ENCODE assay signal across 2 cellular contexts in the genomic region with DNA sequence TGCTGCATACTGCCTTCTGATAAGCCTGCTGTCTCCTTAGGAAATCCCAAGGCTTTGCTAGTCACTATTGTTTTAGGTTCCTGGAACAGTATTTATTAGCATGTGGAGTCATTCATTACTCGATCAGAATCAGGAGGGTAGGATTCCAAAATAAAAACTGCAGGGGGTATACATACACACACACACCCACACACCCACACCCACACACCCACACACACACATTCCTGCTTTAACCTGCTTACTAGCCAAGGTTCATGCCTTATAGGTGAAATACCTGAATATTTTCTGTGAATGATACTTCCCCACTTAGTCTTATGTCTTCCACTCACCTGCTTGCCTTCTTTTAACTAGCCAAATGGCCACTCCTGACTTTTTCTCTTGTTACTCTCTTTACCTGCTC.
TF ChIP-seq lines count a peak whose summit lies in the region.

No MANE protein-coding gene starts in this region.

TF ChIP-seq in SK-N-SH, 30 proteins besides CTCF, POLR2A, EP300 and RAD21:
- no peak for TF ChIP-seq MEF2A (IDR thresholded peaks at IDR 0.05; ENCODE audit: borderline replicate concordance, low read depth)
- no peak for TF ChIP-seq CHD2 (IDR thresholded peaks at IDR 0.05; ENCODE audit: low read length, partially characterized antibody)
- TF ChIP-seq FOXJ3 (CRISPR knock-in tag; IDR thresholded peaks at IDR 0.05): no peak
- TF ChIP-seq, protein P1, sequence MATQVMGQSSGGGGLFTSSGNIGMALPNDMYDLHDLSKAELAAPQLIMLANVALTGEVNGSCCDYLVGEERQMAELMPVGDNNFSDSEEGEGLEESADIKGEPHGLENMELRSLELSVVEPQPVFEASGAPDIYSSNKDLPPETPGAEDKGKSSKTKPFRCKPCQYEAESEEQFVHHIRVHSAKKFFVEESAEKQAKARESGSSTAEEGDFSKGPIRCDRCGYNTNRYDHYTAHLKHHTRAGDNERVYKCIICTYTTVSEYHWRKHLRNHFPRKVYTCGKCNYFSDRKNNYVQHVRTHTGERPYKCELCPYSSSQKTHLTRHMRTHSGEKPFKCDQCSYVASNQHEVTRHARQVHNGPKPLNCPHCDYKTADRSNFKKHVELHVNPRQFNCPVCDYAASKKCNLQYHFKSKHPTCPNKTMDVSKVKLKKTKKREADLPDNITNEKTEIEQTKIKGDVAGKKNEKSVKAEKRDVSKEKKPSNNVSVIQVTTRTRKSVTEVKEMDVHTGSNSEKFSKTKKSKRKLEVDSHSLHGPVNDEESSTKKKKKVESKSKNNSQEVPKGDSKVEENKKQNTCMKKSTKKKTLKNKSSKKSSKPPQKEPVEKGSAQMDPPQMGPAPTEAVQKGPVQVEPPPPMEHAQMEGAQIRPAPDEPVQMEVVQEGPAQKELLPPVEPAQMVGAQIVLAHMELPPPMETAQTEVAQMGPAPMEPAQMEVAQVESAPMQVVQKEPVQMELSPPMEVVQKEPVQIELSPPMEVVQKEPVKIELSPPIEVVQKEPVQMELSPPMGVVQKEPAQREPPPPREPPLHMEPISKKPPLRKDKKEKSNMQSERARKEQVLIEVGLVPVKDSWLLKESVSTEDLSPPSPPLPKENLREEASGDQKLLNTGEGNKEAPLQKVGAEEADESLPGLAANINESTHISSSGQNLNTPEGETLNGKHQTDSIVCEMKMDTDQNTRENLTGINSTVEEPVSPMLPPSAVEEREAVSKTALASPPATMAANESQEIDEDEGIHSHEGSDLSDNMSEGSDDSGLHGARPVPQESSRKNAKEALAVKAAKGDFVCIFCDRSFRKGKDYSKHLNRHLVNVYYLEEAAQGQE (IDR thresholded peaks at IDR 0.05; ENCODE audit: low read depth, low read length): no peak
- TF ChIP-seq, protein P2, sequence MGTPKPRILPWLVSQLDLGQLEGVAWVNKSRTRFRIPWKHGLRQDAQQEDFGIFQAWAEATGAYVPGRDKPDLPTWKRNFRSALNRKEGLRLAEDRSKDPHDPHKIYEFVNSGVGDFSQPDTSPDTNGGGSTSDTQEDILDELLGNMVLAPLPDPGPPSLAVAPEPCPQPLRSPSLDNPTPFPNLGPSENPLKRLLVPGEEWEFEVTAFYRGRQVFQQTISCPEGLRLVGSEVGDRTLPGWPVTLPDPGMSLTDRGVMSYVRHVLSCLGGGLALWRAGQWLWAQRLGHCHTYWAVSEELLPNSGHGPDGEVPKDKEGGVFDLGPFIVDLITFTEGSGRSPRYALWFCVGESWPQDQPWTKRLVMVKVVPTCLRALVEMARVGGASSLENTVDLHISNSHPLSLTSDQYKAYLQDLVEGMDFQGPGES (IDR thresholded peaks at IDR 0.05; ENCODE audit: low read depth, low read length): no peak
- TF ChIP-seq YY1 (IDR thresholded peaks at IDR 0.05; ENCODE audit: low read depth): no peak
- TF ChIP-seq FOSL2 (IDR thresholded peaks at IDR 0.05; ENCODE audit: borderline replicate concordance, low read depth): no peak
- TF ChIP-seq RXRA (IDR thresholded peaks at IDR 0.05; ENCODE audit: borderline replicate concordance, low read depth): no peak
- no peak for TF ChIP-seq SMC3 (IDR thresholded peaks at IDR 0.05; ENCODE audit: low read depth, low read length)
- TF ChIP-seq FOXM1 (IDR thresholded peaks at IDR 0.05; ENCODE audit: low read depth): no peak
- no peak for TF ChIP-seq RCOR1 (IDR thresholded peaks at IDR 0.05; ENCODE audit: low read length)
- no peak for TF ChIP-seq ELF1 (IDR thresholded peaks at IDR 0.05)
- TF ChIP-seq NFIC (IDR thresholded peaks at IDR 0.05; ENCODE audit: borderline replicate concordance): no peak
- no peak for TF ChIP-seq TAF1 (IDR thresholded peaks at IDR 0.05; ENCODE audit: borderline replicate concordance, low read depth, low read length)
- TF ChIP-seq TCF12 (IDR thresholded peaks at IDR 0.05): no peak
- no peak for TF ChIP-seq NRF1 (IDR thresholded peaks at IDR 0.05; ENCODE audit: low read depth, low read length)
- no peak for TF ChIP-seq TEAD4 (IDR thresholded peaks at IDR 0.05; ENCODE audit: borderline replicate concordance, insufficient read depth)
- TF ChIP-seq, protein P3, sequence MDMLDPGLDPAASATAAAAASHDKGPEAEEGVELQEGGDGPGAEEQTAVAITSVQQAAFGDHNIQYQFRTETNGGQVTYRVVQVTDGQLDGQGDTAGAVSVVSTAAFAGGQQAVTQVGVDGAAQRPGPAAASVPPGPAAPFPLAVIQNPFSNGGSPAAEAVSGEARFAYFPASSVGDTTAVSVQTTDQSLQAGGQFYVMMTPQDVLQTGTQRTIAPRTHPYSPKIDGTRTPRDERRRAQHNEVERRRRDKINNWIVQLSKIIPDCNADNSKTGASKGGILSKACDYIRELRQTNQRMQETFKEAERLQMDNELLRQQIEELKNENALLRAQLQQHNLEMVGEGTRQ (IDR thresholded peaks at IDR 0.05; ENCODE audit: borderline replicate concordance, low read depth, low read length): no peak
- TF ChIP-seq, protein P4, sequence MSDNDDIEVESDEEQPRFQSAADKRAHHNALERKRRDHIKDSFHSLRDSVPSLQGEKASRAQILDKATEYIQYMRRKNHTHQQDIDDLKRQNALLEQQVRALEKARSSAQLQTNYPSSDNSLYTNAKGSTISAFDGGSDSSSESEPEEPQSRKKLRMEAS (IDR thresholded peaks at IDR 0.05; ENCODE audit: low read depth): no peak
TF ChIP-seq in SK-N-SH: peak in this region for 0.

TF ChIP-seq in SK-N-SH treated with all-trans-retinoic acid at 6 μM for 48 hours, 23 proteins besides CTCF, POLR2A, EP300 and RAD21:
- TF ChIP-seq, protein P5, sequence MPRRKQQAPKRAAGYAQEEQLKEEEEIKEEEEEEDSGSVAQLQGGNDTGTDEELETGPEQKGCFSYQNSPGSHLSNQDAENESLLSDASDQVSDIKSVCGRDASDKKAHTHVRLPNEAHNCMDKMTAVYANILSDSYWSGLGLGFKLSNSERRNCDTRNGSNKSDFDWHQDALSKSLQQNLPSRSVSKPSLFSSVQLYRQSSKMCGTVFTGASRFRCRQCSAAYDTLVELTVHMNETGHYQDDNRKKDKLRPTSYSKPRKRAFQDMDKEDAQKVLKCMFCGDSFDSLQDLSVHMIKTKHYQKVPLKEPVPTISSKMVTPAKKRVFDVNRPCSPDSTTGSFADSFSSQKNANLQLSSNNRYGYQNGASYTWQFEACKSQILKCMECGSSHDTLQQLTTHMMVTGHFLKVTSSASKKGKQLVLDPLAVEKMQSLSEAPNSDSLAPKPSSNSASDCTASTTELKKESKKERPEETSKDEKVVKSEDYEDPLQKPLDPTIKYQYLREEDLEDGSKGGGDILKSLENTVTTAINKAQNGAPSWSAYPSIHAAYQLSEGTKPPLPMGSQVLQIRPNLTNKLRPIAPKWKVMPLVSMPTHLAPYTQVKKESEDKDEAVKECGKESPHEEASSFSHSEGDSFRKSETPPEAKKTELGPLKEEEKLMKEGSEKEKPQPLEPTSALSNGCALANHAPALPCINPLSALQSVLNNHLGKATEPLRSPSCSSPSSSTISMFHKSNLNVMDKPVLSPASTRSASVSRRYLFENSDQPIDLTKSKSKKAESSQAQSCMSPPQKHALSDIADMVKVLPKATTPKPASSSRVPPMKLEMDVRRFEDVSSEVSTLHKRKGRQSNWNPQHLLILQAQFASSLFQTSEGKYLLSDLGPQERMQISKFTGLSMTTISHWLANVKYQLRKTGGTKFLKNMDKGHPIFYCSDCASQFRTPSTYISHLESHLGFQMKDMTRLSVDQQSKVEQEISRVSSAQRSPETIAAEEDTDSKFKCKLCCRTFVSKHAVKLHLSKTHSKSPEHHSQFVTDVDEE (CRISPR knock-in tag; IDR thresholded peaks at IDR 0.05): no peak
- TF ChIP-seq ISL1 (CRISPR knock-in tag; IDR thresholded peaks at IDR 0.05) (no peak), CSDC2 (CRISPR knock-in tag; IDR thresholded peaks at IDR 0.05) (no peak), ESRRG (CRISPR knock-in tag; IDR thresholded peaks at IDR 0.05) (no peak), GLIS3 (CRISPR knock-in tag; IDR thresholded peaks at IDR 0.05) (no peak), ZNF8 (CRISPR knock-in tag; IDR thresholded peaks at IDR 0.05) (no peak), TCF4 (CRISPR knock-in tag; IDR thresholded peaks at IDR 0.05; ENCODE audit: borderline replicate concordance) (no peak), TOX (CRISPR knock-in tag; IDR thresholded peaks at IDR 0.05; ENCODE audit: borderline replicate concordance) (no peak), ZNF70 (CRISPR knock-in tag; IDR thresholded peaks at IDR 0.05) (no peak), OSR1 (CRISPR knock-in tag; IDR thresholded peaks at IDR 0.05) (no peak)
- TF ChIP-seq, protein P6, sequence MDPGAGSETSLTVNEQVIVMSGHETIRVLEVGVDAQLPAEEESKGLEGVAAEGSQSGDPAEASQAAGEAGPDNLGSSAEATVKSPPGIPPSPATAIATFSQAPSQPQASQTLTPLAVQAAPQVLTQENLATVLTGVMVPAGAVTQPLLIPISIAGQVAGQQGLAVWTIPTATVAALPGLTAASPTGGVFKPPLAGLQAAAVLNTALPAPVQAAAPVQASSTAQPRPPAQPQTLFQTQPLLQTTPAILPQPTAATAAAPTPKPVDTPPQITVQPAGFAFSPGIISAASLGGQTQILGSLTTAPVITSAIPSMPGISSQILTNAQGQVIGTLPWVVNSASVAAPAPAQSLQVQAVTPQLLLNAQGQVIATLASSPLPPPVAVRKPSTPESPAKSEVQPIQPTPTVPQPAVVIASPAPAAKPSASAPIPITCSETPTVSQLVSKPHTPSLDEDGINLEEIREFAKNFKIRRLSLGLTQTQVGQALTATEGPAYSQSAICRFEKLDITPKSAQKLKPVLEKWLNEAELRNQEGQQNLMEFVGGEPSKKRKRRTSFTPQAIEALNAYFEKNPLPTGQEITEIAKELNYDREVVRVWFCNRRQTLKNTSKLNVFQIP (CRISPR knock-in tag; IDR thresholded peaks at IDR 0.05; ENCODE audit: borderline replicate concordance, low read depth): no peak
